Comparison of ENCODE assay signal across 8 cellular contexts in the genomic region with DNA sequence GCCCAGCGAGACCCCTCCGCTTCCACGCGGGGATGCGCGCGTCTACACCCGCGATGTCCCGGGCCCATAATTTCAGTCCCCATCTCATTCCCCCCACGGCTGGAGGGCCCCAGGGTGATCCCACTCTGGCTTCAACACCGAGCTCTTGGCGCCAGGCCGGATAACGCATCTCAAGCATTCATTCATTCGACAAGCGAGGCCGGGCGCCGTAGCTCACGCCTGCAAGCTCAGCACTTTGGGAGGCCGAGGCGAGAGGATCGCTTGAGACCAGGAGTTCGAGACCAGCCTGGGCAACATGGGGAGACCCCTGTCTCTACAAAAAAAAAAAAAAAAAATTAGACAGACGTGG. TPM values are rescaled to one million over a fixed set of nuclear protein-coding genes. Genes with fewer than 3 reads are reported as not detected.
DNase-seq lines count a peak whose midpoint lies in the region; ATAC-seq and TF ChIP-seq lines count a peak whose summit lies in the region.

No MANE protein-coding gene starts in this region.

- CTCF ChIA-PET in activated naive CD4-positive, alpha-beta T cell treated with anti-CD3 and anti-CD28 coated beads, Interleukin-2, amount 10 ng/mL, durations not matched to agents 7 days and 5 days (lab: Charles Lee): interaction anchor here (0.8 to 2.2 kb wide), 6 partner anchors 8 to 165 kb away, joined by 3 to 8 read pairs (median 3); a partner anchor contains a TSS

- H3K27me3 Mint-ChIP-seq in activated naive CD4-positive, alpha-beta T cell treated with anti-CD3 and anti-CD28 coated beads, Interleukin-2, amount 10 ng/mL, durations not matched to agents 7 days and 5 days: peaks cover 5% of the 10 kb centered on the region

- TF ChIP-seq CTCF in ascending aorta (IDR thresholded peaks at IDR 0.05): no peak
- no peak for TF ChIP-seq CTCF in upper lobe of right lung (IDR thresholded peaks at IDR 0.05)

- H3K27ac ChIP-seq in ascending aorta (peak overlapping the region in 1 of 2 donors; percentile 67), upper lobe of right lung (peak overlapping the region; percentile 74)

- intact Hi-C loops in ascending aorta (cut with DNase I) (loop anchor here (5.0 kb wide), 1 partner anchor 156 kb away; a partner anchor contains a TSS), upper lobe of right lung (cut with DNase I) (no loop called here)

- H3K4me3 ChIP-seq in ascending aorta (peak overlapping the region; percentile 55 to 73), upper lobe of right lung (peak overlapping the region; percentile 59)

- H3K4me1 ChIP-seq in ascending aorta: peaks cover 4 to 8% of the 10 kb centered on the region in 2 donors
- H3K4me1 ChIP-seq in upper lobe of right lung: peaks cover 9% of the 10 kb centered on the region

- ATAC-seq in activated naive CD4-positive, alpha-beta T cell treated with anti-CD3 and anti-CD28 coated beads, Interleukin-2, amount 50 U/mL, for 72 hours: no peak
- ATAC-seq in left lobe of liver (no peak), upper lobe of right lung (no peak)

- peaks cover 34% of the 10 kb centered on the region for H3K4me1 Mint-ChIP-seq in activated naive CD4-positive, alpha-beta T cell treated with anti-CD3 and anti-CD28 coated beads, Interleukin-2, amount 10 ng/mL, durations not matched to agents 7 days and 5 days

- peaks cover 2 to 14% of the 10 kb centered on the region in 2 donors for H3K36me3 ChIP-seq in ascending aorta
- H3K36me3 ChIP-seq in upper lobe of right lung: peaks cover 14% of the 10 kb centered on the region

- peak overlapping the region; percentile 57 for H3K4me3 Mint-ChIP-seq in activated naive CD4-positive, alpha-beta T cell treated with anti-CD3 and anti-CD28 coated beads, Interleukin-2, amount 10 ng/mL, durations not matched to agents 7 days and 5 days

- H3K27me3 ChIP-seq in ascending aorta (no peaks in the 10 kb centered on the region), upper lobe of right lung (no peaks in the 10 kb centered on the region)

- no peak for DNase-seq in activated naive CD4-positive, alpha-beta T cell treated with anti-CD3 and anti-CD28 coated beads, Interleukin-2, amount 10 ng/mL, durations not matched to agents 7 days and 5 days
- no peak for DNase-seq in activated naive CD4-positive, alpha-beta T cell treated with anti-CD3 and anti-CD28 coated beads, Interleukin-2, amount 50 U/mL, for 72 hours (ENCODE audit: low spot score in 2 of 2)
- DNase-seq in ascending aorta (ENCODE audit: low spot score in 2 of 2) (no peak), left lobe of liver (ENCODE audit: low spot score) (peak; percentile 63), upper lobe of right lung (no peak), NCI-H1694 (lab: John Stamatoyannopoulos, UW) (no peak), GDM1 (lab: John Stamatoyannopoulos, UW) (no peak), ureter (ENCODE audit: low spot score) (no peak)

- peaks cover 21% of the 10 kb centered on the region for H3K36me3 Mint-ChIP-seq in activated naive CD4-positive, alpha-beta T cell treated with anti-CD3 and anti-CD28 coated beads, Interleukin-2, amount 10 ng/mL, durations not matched to agents 7 days and 5 days
- peaks cover 21 to 36% of the 10 kb centered on the region in 2 donors for H3K36me3 Mint-ChIP-seq in activated naive CD4-positive, alpha-beta T cell treated with anti-CD3 and anti-CD28 coated beads, Interleukin-2, amount 50 U/mL, for 72 hours

- peak overlapping the region; percentile 82 for H3K27ac Mint-ChIP-seq in activated naive CD4-positive, alpha-beta T cell treated with anti-CD3 and anti-CD28 coated beads, Interleukin-2, amount 10 ng/mL, durations not matched to agents 7 days and 5 days
- H3K27ac Mint-ChIP-seq in activated naive CD4-positive, alpha-beta T cell treated with anti-CD3 and anti-CD28 coated beads, Interleukin-2, amount 50 U/mL, for 72 hours: peak overlapping the region in 1 of 2 donors; percentile 22

- no peaks in the 10 kb centered on the region for H3K9me3 ChIP-seq in ascending aorta
- H3K9me3 ChIP-seq in upper lobe of right lung: no peaks in the 10 kb centered on the region

- peaks cover 3% of the 10 kb centered on the region for H3K9me3 Mint-ChIP-seq in activated naive CD4-positive, alpha-beta T cell treated with anti-CD3 and anti-CD28 coated beads, Interleukin-2, amount 10 ng/mL, durations not matched to agents 7 days and 5 days
- no peaks in the 10 kb centered on the region for H3K9me3 Mint-ChIP-seq in activated naive CD4-positive, alpha-beta T cell treated with anti-CD3 and anti-CD28 coated beads, Interleukin-2, amount 50 U/mL, for 72 hours

RNA-seq across cellular contexts. Expression of a gene that starts 5.9 kb away (rescaled TPM):
- 10 to 100 TPM in 1 of 2 donors, 1 to 10 TPM in 1; 9.1 to 17.1 TPM for total RNA-seq in activated naive CD4-positive, alpha-beta T cell treated with anti-CD3 and anti-CD28 coated beads, Interleukin-2, amount 50 U/mL, for 72 hours
- total RNA-seq in ascending aorta (not detected), left lobe of liver (17.9 TPM), upper lobe of right lung (0.23 TPM), ureter (0.81 TPM)

RNA-seq across cellular contexts. Expression of a gene that starts 9.6 kb away (rescaled TPM):
- 100 to 1,000 TPM in 1 of 2 donors, 10 to 100 TPM in 1; 52.7 to 209 TPM for total RNA-seq in activated naive CD4-positive, alpha-beta T cell treated with anti-CD3 and anti-CD28 coated beads, Interleukin-2, amount 50 U/mL, for 72 hours
- total RNA-seq in ascending aorta (not detected), left lobe of liver (13.0 TPM), upper lobe of right lung (35.2 TPM), ureter (78.6 TPM)

RNA-seq across cellular contexts. Expression of a gene that starts 10.5 kb away (rescaled TPM):
- 10 to 100 TPM; 56.5 to 76.1 TPM for total RNA-seq in activated naive CD4-positive, alpha-beta T cell treated with anti-CD3 and anti-CD28 coated beads, Interleukin-2, amount 50 U/mL, for 72 hours
- total RNA-seq in ascending aorta: 98.0 TPM
- total RNA-seq in left lobe of liver: 72.7 TPM
- 52.0 TPM for total RNA-seq in upper lobe of right lung
- total RNA-seq in ureter: 44.6 TPM

RNA-seq across cellular contexts. Expression of a gene that starts 14.9 kb away (rescaled TPM):
- 100 to 1,000 TPM in 1 of 2 donors, 10 to 100 TPM in 1; 18.1 to 101 TPM for total RNA-seq in activated naive CD4-positive, alpha-beta T cell treated with anti-CD3 and anti-CD28 coated beads, Interleukin-2, amount 50 U/mL, for 72 hours
- total RNA-seq in ascending aorta (10.5 TPM), left lobe of liver (6.6 TPM), upper lobe of right lung (13.5 TPM), ureter (25.6 TPM)

RNA-seq across cellular contexts. Expression of a gene that starts 23.1 kb away (rescaled TPM):
- total RNA-seq in activated naive CD4-positive, alpha-beta T cell treated with anti-CD3 and anti-CD28 coated beads, Interleukin-2, amount 50 U/mL, for 72 hours: 100 to 1,000 TPM; 223 to 292 TPM
- total RNA-seq in ascending aorta: 241 TPM
- 84.6 TPM for total RNA-seq in left lobe of liver
- 175 TPM for total RNA-seq in upper lobe of right lung
- 238 TPM for total RNA-seq in ureter
